Comparison of ENCODE assay signal across 15 cellular contexts in the genomic region with DNA sequence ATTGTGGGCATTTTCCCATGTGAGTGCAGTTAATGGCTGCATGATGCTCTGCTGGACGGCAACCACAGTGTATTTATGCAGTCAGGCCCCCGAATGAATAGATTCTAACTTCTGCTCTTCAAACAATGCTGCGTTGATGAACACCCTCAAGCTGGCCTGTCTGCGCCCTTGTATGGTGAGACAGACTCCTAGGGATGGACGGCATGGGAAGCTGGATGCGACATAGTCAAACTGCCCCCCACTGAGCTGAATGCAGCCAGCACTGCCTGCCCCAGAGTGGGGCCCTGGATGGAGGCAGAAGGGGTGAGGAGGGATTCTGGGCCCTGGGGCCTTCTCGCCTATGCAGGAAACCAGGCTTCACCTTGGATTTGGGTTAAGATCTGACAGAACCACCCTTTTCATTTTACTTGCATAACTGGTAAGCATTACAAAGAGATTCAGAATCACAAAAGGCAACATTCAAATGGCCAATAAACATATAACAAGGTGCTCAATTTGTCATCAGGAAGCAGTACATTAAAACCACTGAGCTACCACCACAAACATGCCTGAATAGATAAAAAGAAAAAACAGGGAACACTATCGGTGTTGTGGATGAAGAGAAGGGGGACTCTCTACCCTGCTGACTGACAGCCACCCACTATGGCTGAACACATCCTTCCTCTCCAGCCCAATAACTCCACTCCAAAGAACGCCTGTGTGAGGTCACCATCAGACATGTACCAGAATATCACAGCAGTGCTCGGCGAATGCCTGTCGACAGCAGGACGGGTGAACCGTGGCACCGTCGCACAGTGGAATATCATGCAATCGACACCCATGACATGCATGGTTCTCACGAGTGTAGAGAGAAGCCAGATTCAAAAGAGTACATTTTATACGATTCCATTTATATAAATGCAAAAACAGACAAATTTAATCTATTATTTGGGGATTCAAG.
DNase-seq lines count a peak whose midpoint lies in the region; ATAC-seq, FAIRE-seq and TF ChIP-seq lines count a peak whose summit lies in the region.
"Had no signal": no experiment of that assay in that cellular context is flagged by ENCODE, and none has a peak within 500 bp of the region (broad histone marks: within the 10 kb centered on the region; RNA-seq: fewer than 3 reads in every experiment).

No MANE protein-coding gene starts in this region.

- H3K4me2 ChIP-seq in astrocyte (ENCODE audit: low read length) (peak overlapping the region; percentile 24), GM23248 (ENCODE audit: unreplicated experiment) (no peak overlapping the region)

- H3K4me3 ChIP-seq in CD4-positive, alpha-beta memory T cell (ENCODE audit: low read length in 2 of 2), result no peak overlapping the region
- H3K4me3 ChIP-seq in HEK293 (ENCODE audit: low read depth, low read length), result no peak overlapping the region
- no peak overlapping the region for H3K4me3 ChIP-seq in astrocyte (ENCODE audit: insufficient read depth, low read depth, low read length)
- H3K4me3 ChIP-seq in GM23248, result no peak overlapping the region

- peaks cover 5 to 15% of the 10 kb centered on the region in 2 donors for H3K36me3 Mint-ChIP-seq in CD4-positive, alpha-beta memory T cell
- H3K36me3 Mint-ChIP-seq in astrocyte (ENCODE audit: low read depth, unreplicated experiment), result peaks cover 3% of the 10 kb centered on the region

- no peaks in the 10 kb centered on the region for H3K27me3 Mint-ChIP-seq in CD4-positive, alpha-beta memory T cell
- H3K27me3 Mint-ChIP-seq in astrocyte (ENCODE audit: low read depth, unreplicated experiment), result no peaks in the 10 kb centered on the region
- H3K27me3 Mint-ChIP-seq: naive B cell had no signal

- H3K4me1 Mint-ChIP-seq in CD4-positive, alpha-beta memory T cell, result peaks cover 65 to 94% (median 79%) of the 10 kb centered on the region in 4 donors
- peaks cover 50% of the 10 kb centered on the region for H3K4me1 Mint-ChIP-seq in astrocyte (ENCODE audit: low read depth, unreplicated experiment)

- peaks cover 30% of the 10 kb centered on the region for H4K20me1 ChIP-seq in astrocyte (ENCODE audit: insufficient read depth, low read length)
- H4K20me1 ChIP-seq in GM23248 (ENCODE audit: insufficient read depth), result no peaks in the 10 kb centered on the region

- intact Hi-C loops in CD4-positive, alpha-beta memory T cell (cut with micrococcal nuclease), result no loop called here

- no peaks in the 10 kb centered on the region for H3K27me3 ChIP-seq in CD4-positive, alpha-beta memory T cell (ENCODE audit: insufficient read depth, low read length)
- H3K27me3 ChIP-seq in astrocyte (ENCODE audit: insufficient read depth, low read length) (peaks cover 3% of the 10 kb centered on the region), GM23248 (replicated peaks; ENCODE audit: insufficient read depth) (no peaks in the 10 kb centered on the region)

- CTCF ChIA-PET in CD4-positive, alpha-beta memory T cell (lab: Charles Lee; ENCODE audit: partially characterized antibody), result no interaction called here
- CTCF ChIA-PET in HEK293 (lab: Yijun Ruan, JAX), result interaction anchor here (0.5 to 0.8 kb wide), 2 partner anchors 9 kb away, joined by 3 read pairs; no protein-coding TSS in a partner anchor

- H3K79me2 ChIP-seq in astrocyte (ENCODE audit: insufficient read depth, low read length) (peaks cover 25% of the 10 kb centered on the region), GM23248 (ENCODE audit: insufficient read depth) (peaks cover 77% of the 10 kb centered on the region)

- peaks cover 94% of the 10 kb centered on the region for H3K4me1 ChIP-seq in CD4-positive, alpha-beta memory T cell (ENCODE audit: insufficient read depth, low read length)
- H3K4me1 ChIP-seq in HEK293 (ENCODE audit: control insufficient read depth, insufficient read depth, low read length) (no peaks in the 10 kb centered on the region), astrocyte (ENCODE audit: insufficient read depth, low read length) (peaks cover 30% of the 10 kb centered on the region), GM23248 (ENCODE audit: insufficient read depth) (peaks cover 19% of the 10 kb centered on the region)

- H2AFZ ChIP-seq in astrocyte (ENCODE audit: low read depth, low read length) (no peak overlapping the region), GM23248 (no peak overlapping the region)

- peak overlapping the region in 1 of 8 donors; percentile 7 for H3K4me3 Mint-ChIP-seq in CD4-positive, alpha-beta memory T cell
- no peak overlapping the region for H3K4me3 Mint-ChIP-seq in astrocyte (ENCODE audit: unreplicated experiment)

- H3K9ac ChIP-seq in astrocyte (ENCODE audit: low read length) (no peak overlapping the region), GM23248 (no peak overlapping the region)

- POLR2A ChIA-PET in CD4-positive, alpha-beta memory T cell (lab: Charles Lee; ENCODE audit: partially characterized antibody), result interaction anchor here (1.0 to 13.4 kb wide), 2 partner anchors 17 to 26 kb away, joined by 3 to 291 read pairs; no protein-coding TSS in a partner anchor
- POLR2A ChIA-PET in HEK293 (lab: Yijun Ruan, JAX), result no interaction called here

- H3F3A ChIP-seq in GM23248 (ENCODE audit: insufficient read depth), result peaks cover 20% of the 10 kb centered on the region

- FAIRE-seq in astrocyte (lab: Jason Lieb, UNC), result no peak

- no peaks in the 10 kb centered on the region for H3K9me3 ChIP-seq in CD4-positive, alpha-beta memory T cell (ENCODE audit: control insufficient read depth in 1 of 2, low read length in 2 of 2)
- no peaks in the 10 kb centered on the region for H3K9me3 ChIP-seq in HEK293 (ENCODE audit: control insufficient read depth, insufficient read depth, low read depth, low read length)
- H3K9me3 ChIP-seq in astrocyte (ENCODE audit: insufficient read depth, low read depth, low read length), result no peaks in the 10 kb centered on the region
- H3K9me3 ChIP-seq in GM23248 (ENCODE audit: low read depth), result no peaks in the 10 kb centered on the region
- H3K9me3 ChIP-seq: Caco-2 had no signal

- no peak for TF ChIP-seq CTCF in HEK293 (tag by site-specific recombination; IDR thresholded peaks at IDR 0.05)
- no peak for TF ChIP-seq CTCF in astrocyte (IDR thresholded peaks at IDR 0.05; ENCODE audit: insufficient read depth, low read depth, low read length)

- H3K27ac Mint-ChIP-seq in CD4-positive, alpha-beta memory T cell, result peak overlapping the region; percentile 18 to 83 (median 61)
- peak overlapping the region; percentile 73 for H3K27ac Mint-ChIP-seq in astrocyte (ENCODE audit: unreplicated experiment)

- WGBS in GM23248 (ENCODE audit: low coverage in 1 of 2, low lambda C conversion rate in 2 of 2, missing lambda C conversion rate in 2 of 2), 2 experiments, result 94 to 95% methylated on average over 19 of the region's 19 CpGs

- in situ Hi-C loops in GM23248 (cut with MboI), result no loop called here

- no peaks in the 10 kb centered on the region for H3K36me3 ChIP-seq in CD4-positive, alpha-beta memory T cell (ENCODE audit: insufficient read depth, low read length)
- H3K36me3 ChIP-seq in HEK293 (ENCODE audit: control insufficient read depth in 2 of 2, insufficient read depth in 1 of 2, low read length in 2 of 2) (no peaks in the 10 kb centered on the region), astrocyte (ENCODE audit: insufficient read depth, low read length) (no peaks in the 10 kb centered on the region), GM23248 (ENCODE audit: low read depth) (no peaks in the 10 kb centered on the region)

- H3K27ac ChIP-seq in CD4-positive, alpha-beta memory T cell (ENCODE audit: low read depth, low read length), result no peak overlapping the region
- H3K27ac ChIP-seq in HEK293 (ENCODE audit: extremely low read depth, low read depth, low read length) (no peak overlapping the region), astrocyte (ENCODE audit: low read depth, low read length) (no peak overlapping the region), GM23248 (no peak overlapping the region)

- H3K9me2 ChIP-seq in GM23248 (ENCODE audit: insufficient read depth), result no peaks in the 10 kb centered on the region

- ATAC-seq in HG03280 (IDR thresholded peaks at IDR 0.05; ENCODE audit: unreplicated experiment) (no peak), HG02973 (IDR thresholded peaks at IDR 0.05; ENCODE audit: unreplicated experiment) (no peak)
- ATAC-seq: SK-N-SH treated with all-trans-retinoic acid at 6 μM for 48 hours had no signal

- no peaks in the 10 kb centered on the region for H3K9me3 Mint-ChIP-seq in CD4-positive, alpha-beta memory T cell
- H3K9me3 Mint-ChIP-seq in astrocyte (ENCODE audit: unreplicated experiment), result no peaks in the 10 kb centered on the region
- H3K9me3 Mint-ChIP-seq: naive B cell had no signal

- DNase-seq in CD4-positive, alpha-beta memory T cell, result no peak
- no peak for DNase-seq in astrocyte (ENCODE audit: low read depth)
- peak; percentile 57 for DNase-seq in iPS-NIHi7 (ENCODE audit: extremely low spot score)
- no peak for DNase-seq in NCI-H1105 treated with DMSO at 0.1 percent for 48 hours (lab: John Stamatoyannopoulos, UW)
- DNase-seq in GM23248, result no peak
- DNase-seq: activated CD8-positive, alpha-beta memory T cell treated with anti-CD3 and anti-CD28 coated beads for 24 hours; aorta; Caco-2; naive B cell; NCI-H446; stimulated activated CD8-positive, alpha-beta memory T cell treated with anti-CD3 and anti-CD28 coated beads, Interleukin-4, amount 100 ng/mL, for 48 hours had no signal

TF ChIP-seq in HEK293, 187 proteins besides CTCF, POLR2A, EP300 and RAD21:
- TF ChIP-seq GLIS1 (tag by site-specific recombination; IDR thresholded peaks at IDR 0.05) (peak; percentile 85), ZNF621 (tag by site-specific recombination; IDR thresholded peaks at IDR 0.05) (no peak), ZNF24 (tag by site-specific recombination; IDR thresholded peaks at IDR 0.05) (no peak), ZIC2 (tag by site-specific recombination; IDR thresholded peaks at IDR 0.05) (peak; percentile 63)
